ENCODE assay signal across 18 cellular contexts in genomic region chr12:6276247-6276887, GRCh38. TPM values are rescaled to one million over a fixed set of nuclear protein-coding genes. Genes with fewer than 3 reads are reported as not detected.
DNase-seq lines count a peak whose midpoint lies in the region; ATAC-seq, FAIRE-seq and TF ChIP-seq lines count a peak whose summit lies in the region.
"Had no signal": no experiment of that assay in that cellular context is flagged by ENCODE, and none has a peak within 500 bp of the region (broad histone marks: within the 10 kb centered on the region; RNA-seq: fewer than 3 reads in every experiment).

No MANE protein-coding gene starts in this region.

- H3K4me1 ChIP-seq in kidney (ENCODE audit: control insufficient read depth in 1 of 2, insufficient read depth in 1 of 2, low read depth in 1 of 2, low read length in 2 of 2), result peaks cover 23 to 39% of the 10 kb centered on the region in 2 donors
- peaks cover 14% of the 10 kb centered on the region for H3K4me1 ChIP-seq in right cardiac atrium (ENCODE audit: control insufficient read depth, insufficient read depth, low read length)

- H3K27me3 Mint-ChIP-seq in T-helper 17 cell, result peaks cover 36% of the 10 kb centered on the region

- peak overlapping the region in 1 of 2 donors; percentile 26 for H3K9ac ChIP-seq in kidney (ENCODE audit: low read length in 2 of 2)

- peaks cover 7% of the 10 kb centered on the region for H3K4me1 Mint-ChIP-seq in T-helper 17 cell

- H3K4me3 ChIP-seq in kidney (ENCODE audit: low read length in 2 of 2) (no peak overlapping the region), right cardiac atrium (ENCODE audit: low read length) (no peak overlapping the region)
- H3K4me3 ChIP-seq: A549, SJCRH30 had no signal

- H3K9me3 ChIP-seq in T-helper 17 cell (ENCODE audit: control insufficient read depth, low read length, poor library complexity, severe bottlenecking) (no peaks in the 10 kb centered on the region), kidney (ENCODE audit: control insufficient read depth in 1 of 2, low read length in 2 of 2) (no peaks in the 10 kb centered on the region), right cardiac atrium (ENCODE audit: control insufficient read depth, low read length) (no peaks in the 10 kb centered on the region)
- H3K9me3 ChIP-seq: A549, SJCRH30 had no signal

- TF ChIP-seq CTCF in 22Rv1 (IDR thresholded peaks at IDR 0.05), result no peak
- no peak for TF ChIP-seq CTCF in kidney (IDR thresholded peaks at IDR 0.05; ENCODE audit: borderline replicate concordance, extremely low read depth, insufficient read depth)

- H3K4me3 Mint-ChIP-seq in T-helper 17 cell, result no peak overlapping the region

- DNase-seq in T-helper 17 cell, result no peak
- DNase-seq in kidney, result peak; percentile 23
- DNase-seq in posterior vena cava (ENCODE audit: low spot score), result peak; percentile 52
- no peak for DNase-seq in cortex of kidney (lab: John Stamatoyannopoulos, UW)
- no peak for DNase-seq in NOMO-1 treated with dmso at 0.1 percent for 144 hours (lab: John Stamatoyannopoulos, UW; ENCODE audit: unreplicated experiment)
- DNase-seq in right cardiac atrium, result no peak
- DNase-seq: CD4-positive, alpha-beta memory T cell; DMS79; NCI-H1436 treated with DMSO at 0.1 percent for 48 hours; NCI-H2081; NCI-H510A treated with DMSO at 0.1 percent for 48 hours; RPMI8226; SJCRH30 had no signal

- peak overlapping the region; percentile 27 for H3K27ac Mint-ChIP-seq in T-helper 17 cell

- no peak for FAIRE-seq in kidney (lab: Jason Lieb, UNC)
- FAIRE-seq: A549, G401.6, H1 had no signal

- no peaks in the 10 kb centered on the region for H3K27me3 ChIP-seq in right cardiac atrium (ENCODE audit: control insufficient read depth, insufficient read depth)
- H3K27me3 ChIP-seq: SJCRH30 had no signal

- no peaks in the 10 kb centered on the region for H3K36me3 Mint-ChIP-seq in T-helper 17 cell (ENCODE audit: low read depth)
- H3K36me3 Mint-ChIP-seq: CD4-positive, alpha-beta memory T cell had no signal

- 67% methylated on average over 12 of the region's 12 CpGs for WGBS in right cardiac atrium

- intact Hi-C loops in kidney (cut with DNase I) (loop anchor here (5.0 kb wide), 1 partner anchor 79 kb away; no protein-coding TSS in a partner anchor), posterior vena cava (cut with DNase I) (loop anchor here in 1 of 2 donors (2.0 kb wide), 1 partner anchor 44 kb away; no protein-coding TSS in a partner anchor), right cardiac atrium (cut with DNase I) (loop anchor here in 1 of 4 donors (5.0 kb wide), 1 partner anchor 79 kb away; no protein-coding TSS in a partner anchor)

- H3K36me3 ChIP-seq in kidney (ENCODE audit: control insufficient read depth in 1 of 2, insufficient read depth in 2 of 2, low read length in 2 of 2), result no peaks in the 10 kb centered on the region
- H3K36me3 ChIP-seq: SJCRH30 had no signal

- H3K27ac ChIP-seq in 22Rv1 (peak overlapping the region; percentile 100), kidney (ENCODE audit: low read depth in 2 of 2, low read length in 2 of 2) (no peak overlapping the region), right cardiac atrium (ENCODE audit: low read length) (no peak overlapping the region)
- H3K27ac ChIP-seq: A549, SJCRH30 had no signal

- ATAC-seq in T-helper 17 cell (no peak), HG02973 (IDR thresholded peaks at IDR 0.05; ENCODE audit: unreplicated experiment) (no peak), right cardiac atrium (no peak)

RNA-seq across cellular contexts. Expression of gene PLEKHG6, which starts 34.1 kb away (rescaled TPM):
- total RNA-seq in T-helper 17 cell, result not detected
- 2.5 TPM for total RNA-seq in kidney
- polyA plus RNA-seq in kidney (ENCODE audit: insufficient read depth, low read depth, low replicate concordance), result 2.9 TPM
- total RNA-seq in posterior vena cava, result under 1 TPM in 1 of 2 donors, not detected in 1; 0.51 TPM
- under 1 TPM in 1 of 4 donors, not detected in 3; 0.64 TPM for total RNA-seq in right cardiac atrium
- polyA plus RNA-seq in right cardiac atrium, result 1.5 TPM
- total RNA-seq: CD4-positive, alpha-beta memory T cell had no signal

Comparison
In these comparisons a context has a peak if more than half of its experiments do, and no peak if none do; other contexts are left out.
1. DNase-seq: peak in kidney (single experiment) and posterior vena cava (single experiment); none in T-helper 17 cell (0 of 3), cortex of kidney (single experiment), NOMO-1 treated with dmso at 0.1 percent for 144 hours (single experiment) and right cardiac atrium (0 of 3).